ENCODE assay signal across 32 cellular contexts in the genomic region with DNA sequence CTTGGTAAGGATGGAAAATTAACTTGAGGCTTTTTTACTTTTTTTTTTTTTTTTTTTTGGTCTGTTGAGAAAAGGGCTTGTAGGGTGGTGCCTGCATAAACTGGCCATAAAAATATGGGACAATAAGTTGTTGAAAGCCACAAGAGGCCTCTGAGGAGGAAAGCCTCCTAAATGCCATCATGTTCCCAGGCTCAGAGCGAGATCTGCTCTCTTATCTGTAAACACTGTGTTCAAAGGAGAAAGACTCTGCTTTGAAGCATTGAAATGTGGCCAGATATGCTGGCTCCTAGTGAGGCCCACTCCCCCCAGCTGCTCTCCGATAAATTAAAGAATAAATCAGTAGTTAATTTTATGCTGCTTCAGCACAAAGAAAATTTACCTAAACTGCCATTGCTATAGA.
"Had no signal": no experiment of that assay in that cellular context is flagged by ENCODE, and none has a peak within 500 bp of the region (broad histone marks: within the 10 kb centered on the region; RNA-seq: fewer than 3 reads in every experiment).

No MANE protein-coding gene starts in this region.

- H2AFZ ChIP-seq: parathyroid adenoma had no signal

- H3K4me1 ChIP-seq: left lung, lower lobe of right lung, tibial artery, upper lobe of right lung had no signal

- H3K27ac Mint-ChIP-seq: activated naive CD8-positive, alpha-beta T cell; effector memory CD8-positive, alpha-beta T cell; stimulated activated naive B cell treated with anti-CD40 and anti-IgM and Interleukin-4, amounts not matched to agents 10 μg/mL and 1 μg/mL and 100 μg/mL, for 72 hours; T-helper 17 cell had no signal

- H3K36me3 ChIP-seq: left lung, lower lobe of right lung, sigmoid colon, stomach, tibial artery, upper lobe of right lung, WERI-Rb-1 had no signal

- H3K9me3 ChIP-seq: body of pancreas, left lung, lower lobe of right lung, psoas muscle, sigmoid colon, stomach, tibial artery, upper lobe of right lung had no signal

- H3K27me3 Mint-ChIP-seq: activated naive CD8-positive, alpha-beta T cell; effector memory CD8-positive, alpha-beta T cell; stimulated activated naive B cell treated with anti-CD40 and anti-IgM and Interleukin-4, amounts not matched to agents 10 μg/mL and 1 μg/mL and 100 μg/mL, for 72 hours; T-helper 17 cell had no signal

- H3K27me3 ChIP-seq: body of pancreas, left lung, sigmoid colon, stomach, tibial artery, upper lobe of right lung had no signal

- FAIRE-seq: endothelial cell of umbilical vein, small intestine had no signal

- H3K4me1 Mint-ChIP-seq: stimulated activated naive B cell treated with anti-CD40 and anti-IgM and Interleukin-4, amounts not matched to agents 10 μg/mL and 1 μg/mL and 100 μg/mL, for 72 hours; T-helper 17 cell had no signal

- H3K27ac ChIP-seq: body of pancreas, left lung, lower lobe of right lung, parathyroid adenoma, psoas muscle, sigmoid colon, stomach, tibial artery, upper lobe of right lung, WERI-Rb-1 had no signal

- H3K9ac ChIP-seq: parathyroid adenoma had no signal

- H3K4me3 Mint-ChIP-seq: activated naive CD8-positive, alpha-beta T cell; effector memory CD8-positive, alpha-beta T cell; stimulated activated naive B cell treated with anti-CD40 and anti-IgM and Interleukin-4, amounts not matched to agents 10 μg/mL and 1 μg/mL and 100 μg/mL, for 72 hours; T-helper 17 cell had no signal

- H3K36me3 Mint-ChIP-seq: activated naive CD8-positive, alpha-beta T cell; stimulated activated naive B cell treated with anti-CD40 and anti-IgM and Interleukin-4, amounts not matched to agents 10 μg/mL and 1 μg/mL and 100 μg/mL, for 72 hours had no signal

- ATAC-seq: activated CD4-positive, CD25-positive, alpha-beta regulatory T cell treated with anti-CD3 and anti-CD28 coated beads, Interleukin-2, amount 50 U/mL, for 24 hours; body of pancreas; effector memory CD8-positive, alpha-beta T cell; left lung; lower lobe of right lung; psoas muscle; stimulated activated naive B cell treated with anti-CD40 and anti-IgM and Interleukin-4, amounts not matched to agents 10 μg/mL and 1 μg/mL and 100 μg/mL, for 72 hours; T-helper 17 cell; upper lobe of right lung had no signal

- H3K4me3 ChIP-seq: body of pancreas, coronary artery, left lung, lower lobe of right lung, psoas muscle, sigmoid colon, stomach, tibial artery, upper lobe of right lung had no signal

- DNase-seq: activated CD4-positive, alpha-beta T cell treated with anti-CD3 and anti-CD28 coated beads for 48 hours; activated CD4-positive, alpha-beta T cell treated with anti-CD3 and anti-CD28 coated beads, Interleukin-2, amount 50 U/mL, for 48 hours; activated CD8-positive, alpha-beta memory T cell treated with anti-CD3 and anti-CD28 coated beads for 24 hours; activated effector memory CD4-positive, alpha-beta T cell treated with Interleukin-2 at 50 U/mL for 16 hours; activated naive CD4-positive, alpha-beta T cell treated with Interleukin-2 at 50 U/mL for 16 hours; aorta; body of pancreas; cerebellar nuclear complex; effector memory CD8-positive, alpha-beta T cell; foreskin fibroblast; head of caudate nucleus; kidney glomerular epithelial cell; left lung; lower lobe of right lung; mesenchymal stem cell; occipital lobe; psoas muscle; sigmoid colon; small intestine; stimulated activated CD4-positive, alpha-beta T cell treated with anti-CD3 and anti-CD28 coated beads, Interleukin-1b, Interleukin-23, amount 100 ng/mL, for 48 hours; stimulated activated naive B cell treated with anti-CD40 and anti-IgM and Interleukin-4, amounts not matched to agents 10 μg/mL and 1 μg/mL and 100 μg/mL, for 72 hours; stomach; T-helper 17 cell; T1000; tibial artery; upper lobe of right lung; WERI-Rb-1 had no signal
